In the genomic region with DNA sequence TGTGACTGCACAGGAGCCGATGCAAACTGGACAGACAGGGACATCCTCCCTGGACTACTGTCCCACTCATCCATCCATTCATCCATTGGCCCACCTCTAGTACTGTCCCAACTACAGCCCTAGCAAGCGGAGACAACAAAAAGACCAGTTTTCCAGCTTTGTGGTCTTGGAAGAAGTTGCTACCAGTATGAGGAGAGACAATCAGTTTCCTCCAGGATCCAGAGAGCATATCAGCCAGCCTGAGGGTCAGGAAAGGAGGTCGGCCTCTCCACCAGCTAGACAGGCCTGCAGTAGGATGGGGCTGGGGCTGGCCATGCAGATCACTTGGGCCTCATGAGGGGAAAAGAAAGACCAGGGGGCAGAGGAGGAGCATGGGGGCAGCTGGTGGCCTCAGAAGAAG, we compare ENCODE assay signal across 25 cellular contexts. TPM values are rescaled to one million over a fixed set of nuclear protein-coding genes. Genes with fewer than 3 reads are reported as not detected.
"Had no signal": no experiment of that assay in that cellular context is flagged by ENCODE, and none has a peak within 500 bp of the region (broad histone marks: within the 10 kb centered on the region; RNA-seq: fewer than 3 reads in every experiment).

No MANE protein-coding gene starts in this region.

- DNase-seq: activated B cell treated with CpG ODN at 0.5 μM for 24 hours; activated CD4-positive, alpha-beta T cell treated with anti-CD3 and anti-CD28 coated beads for 48 hours; activated naive CD4-positive, alpha-beta T cell treated with anti-CD3 and anti-CD28 coated beads for 36 hours; cerebellar nuclear complex; effector CD4-positive, alpha-beta T cell; esophagus squamous epithelium; heart right ventricle; kidney glomerular epithelial cell; nephron progenitor cell; occipital lobe; posterior cingulate gyrus; retina; SK-N-SH; spleen; stimulated activated CD4-positive, alpha-beta T cell treated with anti-CD3 and anti-CD28 coated beads, Interleukin-4, amount 100 ng/mL, for 4 hours; stimulated activated naive B cell treated with anti-CD40 and anti-IgM and Interleukin-4, amounts not matched to agents 10 μg/mL and 1 μg/mL and 100 μg/mL, for 72 hours had no signal

- H3K27ac ChIP-seq: heart right ventricle, spleen, thoracic aorta had no signal

- H3K27me3 ChIP-seq: breast epithelium, esophagus squamous epithelium had no signal

- H3K36me3 Mint-ChIP-seq: memory B cell; stimulated activated naive B cell treated with anti-CD40 and anti-IgM and Interleukin-4, amounts not matched to agents 10 μg/mL and 1 μg/mL and 100 μg/mL, for 72 hours had no signal

- H3K9me3 ChIP-seq: breast epithelium, esophagus squamous epithelium, heart right ventricle, SK-N-SH, spleen, thoracic aorta had no signal

- ATAC-seq: heart right ventricle had no signal

- H3K9me3 Mint-ChIP-seq: activated B cell treated with CpG ODN at 0.5 μM for 24 hours; activated naive CD4-positive, alpha-beta T cell treated with anti-CD3 and anti-CD28 coated beads for 36 hours; activated T-helper 2 cell treated with anti-CD3 and anti-CD28 coated beads, Interferon-gamma antibody, Interleukin-2, Interleukin-4, amounts not matched to agents 10 μg/mL and 5 μg/mL and 100 μg/mL, durations not matched to agents 14 hours and 24 hours and 36 hours; memory B cell; nephron progenitor cell had no signal

- H3K4me3 Mint-ChIP-seq: activated B cell treated with CpG ODN at 0.5 μM for 24 hours; activated naive CD4-positive, alpha-beta T cell treated with anti-CD3 and anti-CD28 coated beads for 36 hours; memory B cell; nephron progenitor cell; stimulated activated naive B cell treated with anti-CD40 and anti-IgM and Interleukin-4, amounts not matched to agents 10 μg/mL and 1 μg/mL and 100 μg/mL, for 72 hours had no signal

- H3K27ac Mint-ChIP-seq: activated B cell treated with CpG ODN at 0.5 μM for 24 hours; activated naive CD4-positive, alpha-beta T cell treated with anti-CD3 and anti-CD28 coated beads for 36 hours; activated T-helper 2 cell treated with anti-CD3 and anti-CD28 coated beads, Interferon-gamma antibody, Interleukin-2, Interleukin-4, amounts not matched to agents 10 μg/mL and 5 μg/mL and 100 μg/mL, durations not matched to agents 14 hours and 24 hours and 36 hours; memory B cell; nephron progenitor cell; stimulated activated naive B cell treated with anti-CD40 and anti-IgM and Interleukin-4, amounts not matched to agents 10 μg/mL and 1 μg/mL and 100 μg/mL, for 72 hours had no signal

RNA-seq across cellular contexts. Expression of gene KRT33A, which starts 16.8 kb away (rescaled TPM):
- total RNA-seq: activated B cell treated with CpG ODN at 0.5 μM for 24 hours; activated naive CD4-positive, alpha-beta T cell treated with anti-CD3 and anti-CD28 coated beads for 36 hours; activated T-helper 2 cell treated with anti-CD3 and anti-CD28 coated beads, Interferon-gamma antibody, Interleukin-2, Interleukin-4, amounts not matched to agents 10 μg/mL and 5 μg/mL and 100 μg/mL, durations not matched to agents 14 hours and 24 hours and 36 hours; astrocyte; breast epithelium; endothelial cell of umbilical vein; heart right ventricle; liver; occipital lobe; spleen; thoracic aorta; ureter had no signal
- polyA plus RNA-seq: adipose tissue, endothelial cell of umbilical vein, heart right ventricle, liver, SK-N-SH, spleen had no signal

RNA-seq across cellular contexts. Expression of gene KRTAP17-1, which starts 18.3 kb away (rescaled TPM):
- total RNA-seq: activated B cell treated with CpG ODN at 0.5 μM for 24 hours; activated naive CD4-positive, alpha-beta T cell treated with anti-CD3 and anti-CD28 coated beads for 36 hours; activated T-helper 2 cell treated with anti-CD3 and anti-CD28 coated beads, Interferon-gamma antibody, Interleukin-2, Interleukin-4, amounts not matched to agents 10 μg/mL and 5 μg/mL and 100 μg/mL, durations not matched to agents 14 hours and 24 hours and 36 hours; astrocyte; breast epithelium; endothelial cell of umbilical vein; esophagus squamous epithelium; heart right ventricle; liver; occipital lobe; spleen; thoracic aorta; ureter had no signal
- polyA plus RNA-seq: adipose tissue, endothelial cell of umbilical vein, heart right ventricle, liver, SK-N-SH, spleen had no signal

RNA-seq across cellular contexts. Expression of gene KRTAP16-1, which starts 24.7 kb away (rescaled TPM):
- total RNA-seq: activated B cell treated with CpG ODN at 0.5 μM for 24 hours; activated T-helper 2 cell treated with anti-CD3 and anti-CD28 coated beads, Interferon-gamma antibody, Interleukin-2, Interleukin-4, amounts not matched to agents 10 μg/mL and 5 μg/mL and 100 μg/mL, durations not matched to agents 14 hours and 24 hours and 36 hours; astrocyte; breast epithelium; endothelial cell of umbilical vein; esophagus squamous epithelium; heart right ventricle; liver; occipital lobe; spleen; thoracic aorta; ureter had no signal
- polyA plus RNA-seq: adipose tissue, endothelial cell of umbilical vein, heart right ventricle, liver, SK-N-SH, spleen had no signal

RNA-seq across cellular contexts. Expression of gene KRTAP29-1, which starts 31.2 kb away (rescaled TPM):
- total RNA-seq: activated B cell treated with CpG ODN at 0.5 μM for 24 hours; activated naive CD4-positive, alpha-beta T cell treated with anti-CD3 and anti-CD28 coated beads for 36 hours; activated T-helper 2 cell treated with anti-CD3 and anti-CD28 coated beads, Interferon-gamma antibody, Interleukin-2, Interleukin-4, amounts not matched to agents 10 μg/mL and 5 μg/mL and 100 μg/mL, durations not matched to agents 14 hours and 24 hours and 36 hours; astrocyte; breast epithelium; endothelial cell of umbilical vein; esophagus squamous epithelium; heart right ventricle; liver; occipital lobe; spleen; thoracic aorta; ureter had no signal
- polyA plus RNA-seq: adipose tissue, endothelial cell of umbilical vein, heart right ventricle, liver, SK-N-SH, spleen had no signal

RNA-seq across cellular contexts. Expression of gene KRT33B, which starts 35.8 kb away (rescaled TPM):
- total RNA-seq: activated B cell treated with CpG ODN at 0.5 μM for 24 hours; activated naive CD4-positive, alpha-beta T cell treated with anti-CD3 and anti-CD28 coated beads for 36 hours; activated T-helper 2 cell treated with anti-CD3 and anti-CD28 coated beads, Interferon-gamma antibody, Interleukin-2, Interleukin-4, amounts not matched to agents 10 μg/mL and 5 μg/mL and 100 μg/mL, durations not matched to agents 14 hours and 24 hours and 36 hours; astrocyte; breast epithelium; endothelial cell of umbilical vein; heart right ventricle; liver; occipital lobe; spleen; thoracic aorta; ureter had no signal
- polyA plus RNA-seq: adipose tissue, endothelial cell of umbilical vein, heart right ventricle, liver, spleen had no signal
